In the genomic region with DNA sequence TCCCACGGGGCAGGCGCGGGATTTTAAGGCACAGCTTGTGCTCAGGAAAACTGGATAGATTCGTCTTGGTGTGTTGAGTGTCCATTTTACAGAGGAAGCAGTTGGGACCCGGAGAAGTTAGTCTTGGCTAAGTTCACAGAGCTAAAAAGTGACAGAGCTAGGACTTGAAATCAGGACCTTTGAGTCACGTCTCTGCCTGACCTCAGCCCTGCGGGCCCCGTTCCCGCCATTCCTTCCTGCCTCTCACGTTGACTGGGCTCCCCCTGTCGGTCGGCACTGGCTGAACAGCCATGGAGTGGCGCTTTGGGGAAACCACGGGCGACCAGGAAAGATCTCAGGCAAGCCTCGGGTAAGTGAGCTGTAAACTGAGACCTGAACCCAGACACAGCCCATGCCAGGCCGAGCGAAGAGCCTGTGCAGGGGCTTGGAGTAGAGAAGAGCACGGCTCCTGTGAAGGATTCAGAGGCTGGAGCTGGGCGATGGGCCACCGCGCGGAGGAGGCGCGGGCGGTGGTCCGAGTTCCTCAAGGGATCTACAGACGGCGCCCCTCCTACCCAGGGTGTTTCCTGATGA, we compare ENCODE assay signal across 1 cellular context.
TF ChIP-seq lines count a peak whose summit lies in the region.

No MANE protein-coding gene starts in this region.

TF ChIP-seq in HepG2, 621 proteins besides CTCF, POLR2A, EP300 and RAD21 (continued from another document and continues in another):
- TF ChIP-seq, protein P1, sequence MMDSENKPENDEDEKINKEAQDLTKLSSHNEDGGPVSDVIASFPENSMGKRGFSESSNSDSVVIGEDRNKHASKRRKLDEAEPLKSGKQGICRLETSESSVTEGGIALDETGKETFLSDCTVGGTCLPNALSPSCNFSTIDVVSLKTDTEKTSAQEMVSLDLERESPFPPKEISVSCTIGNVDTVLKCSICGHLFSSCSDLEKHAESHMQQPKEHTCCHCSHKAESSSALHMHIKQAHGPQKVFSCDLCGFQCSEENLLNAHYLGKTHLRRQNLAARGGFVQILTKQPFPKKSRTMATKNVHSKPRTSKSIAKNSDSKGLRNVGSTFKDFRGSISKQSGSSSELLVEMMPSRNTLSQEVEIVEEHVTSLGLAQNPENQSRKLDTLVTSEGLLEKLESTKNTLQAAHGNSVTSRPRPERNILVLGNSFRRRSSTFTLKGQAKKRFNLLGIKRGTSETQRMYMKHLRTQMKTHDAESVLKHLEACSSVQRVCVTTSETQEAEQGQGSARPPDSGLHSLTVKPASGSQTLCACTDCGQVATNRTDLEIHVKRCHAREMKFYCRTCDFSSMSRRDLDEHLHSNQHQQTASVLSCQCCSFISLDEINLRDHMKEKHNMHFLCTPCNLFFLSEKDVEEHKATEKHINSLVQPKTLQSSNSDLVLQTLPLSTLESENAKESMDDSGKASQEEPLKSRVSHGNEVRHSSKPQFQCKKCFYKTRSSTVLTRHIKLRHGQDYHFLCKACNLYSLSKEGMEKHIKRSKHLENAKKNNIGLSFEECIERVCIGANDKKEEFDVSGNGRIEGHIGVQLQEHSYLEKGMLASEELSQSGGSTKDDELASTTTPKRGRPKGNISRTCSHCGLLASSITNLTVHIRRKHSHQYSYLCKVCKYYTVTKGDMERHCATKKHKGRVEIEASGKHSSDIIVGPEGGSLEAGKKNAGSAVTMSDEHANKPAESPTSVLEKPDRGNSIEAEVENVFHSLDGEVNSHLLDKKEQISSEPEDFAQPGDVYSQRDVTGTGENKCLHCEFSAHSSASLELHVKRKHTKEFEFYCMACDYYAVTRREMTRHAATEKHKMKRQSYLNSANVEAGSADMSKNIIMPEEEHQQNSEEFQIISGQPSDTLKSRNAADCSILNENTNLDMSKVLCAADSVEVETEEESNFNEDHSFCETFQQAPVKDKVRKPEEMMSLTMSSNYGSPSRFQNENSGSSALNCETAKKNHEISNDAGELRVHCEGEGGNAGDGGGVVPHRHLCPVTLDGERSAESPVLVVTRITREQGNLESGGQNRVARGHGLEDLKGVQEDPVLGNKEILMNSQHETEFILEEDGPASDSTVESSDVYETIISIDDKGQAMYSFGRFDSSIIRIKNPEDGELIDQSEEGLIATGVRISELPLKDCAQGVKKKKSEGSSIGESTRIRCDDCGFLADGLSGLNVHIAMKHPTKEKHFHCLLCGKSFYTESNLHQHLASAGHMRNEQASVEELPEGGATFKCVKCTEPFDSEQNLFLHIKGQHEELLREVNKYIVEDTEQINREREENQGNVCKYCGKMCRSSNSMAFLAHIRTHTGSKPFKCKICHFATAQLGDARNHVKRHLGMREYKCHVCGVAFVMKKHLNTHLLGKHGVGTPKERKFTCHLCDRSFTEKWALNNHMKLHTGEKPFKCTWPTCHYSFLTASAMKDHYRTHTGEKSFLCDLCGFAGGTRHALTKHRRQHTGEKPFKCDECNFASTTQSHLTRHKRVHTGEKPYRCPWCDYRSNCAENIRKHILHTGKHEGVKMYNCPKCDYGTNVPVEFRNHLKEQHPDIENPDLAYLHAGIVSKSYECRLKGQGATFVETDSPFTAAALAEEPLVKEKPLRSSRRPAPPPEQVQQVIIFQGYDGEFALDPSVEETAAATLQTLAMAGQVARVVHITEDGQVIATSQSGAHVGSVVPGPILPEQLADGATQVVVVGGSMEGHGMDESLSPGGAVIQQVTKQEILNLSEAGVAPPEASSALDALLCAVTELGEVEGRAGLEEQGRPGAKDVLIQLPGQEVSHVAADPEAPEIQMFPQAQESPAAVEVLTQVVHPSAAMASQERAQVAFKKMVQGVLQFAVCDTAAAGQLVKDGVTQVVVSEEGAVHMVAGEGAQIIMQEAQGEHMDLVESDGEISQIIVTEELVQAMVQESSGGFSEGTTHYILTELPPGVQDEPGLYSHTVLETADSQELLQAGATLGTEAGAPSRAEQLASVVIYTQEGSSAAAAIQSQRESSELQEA (CRISPR knock-in tag; IDR thresholded peaks at IDR 0.05; ENCODE audit: not compliant biosample characterization): no peak
- TF ChIP-seq ZNF224 (CRISPR knock-in tag; IDR thresholded peaks at IDR 0.05) (no peak), KLF9 (CRISPR knock-in tag; IDR thresholded peaks at IDR 0.05; ENCODE audit: low read depth) (no peak), TSC22D2 (CRISPR knock-in tag; IDR thresholded peaks at IDR 0.05; ENCODE audit: borderline replicate concordance) (no peak), ZMAT3 (CRISPR knock-in tag; conservative IDR thresholded peaks at IDR 0.05) (peak; percentile 63; the same call in 1 of the 2 replicates), ZNF232 (CRISPR knock-in tag; IDR thresholded peaks at IDR 0.05; ENCODE audit: borderline replicate concordance) (no peak), ZNF678 (CRISPR knock-in tag; IDR thresholded peaks at IDR 0.05) (no peak), HNRNPLL (IDR thresholded peaks at IDR 0.05; ENCODE audit: low read depth, low read length, poor library complexity, severe bottlenecking) (peak; percentile 34), TFDP1 (CRISPR knock-in tag; IDR thresholded peaks at IDR 0.05; ENCODE audit: borderline replicate concordance) (peak; percentile 98), TFAP4 (IDR thresholded peaks at IDR 0.05; ENCODE audit: borderline replicate concordance, low read depth) (no peak), TCF7L2 (IDR thresholded peaks at IDR 0.05; ENCODE audit: low read depth, low read length) (no peak), MTF2 (CRISPR knock-in tag; IDR thresholded peaks at IDR 0.05; ENCODE audit: borderline replicate concordance) (0 out of 2 replicates have a peak, but pooled peaks have one; percentile 45), NR0B2 (CRISPR knock-in tag; IDR thresholded peaks at IDR 0.05) (0 out of 2 replicates have a peak, but pooled peaks have one; percentile 36), ARNT2 (CRISPR knock-in tag; IDR thresholded peaks at IDR 0.05; ENCODE audit: low read depth) (no peak), NFKBIZ (CRISPR knock-in tag; IDR thresholded peaks at IDR 0.05) (no peak), PBX3 (CRISPR knock-in tag; IDR thresholded peaks at IDR 0.05; ENCODE audit: borderline replicate concordance) (no peak), ZNF362 (CRISPR knock-in tag; IDR thresholded peaks at IDR 0.05; ENCODE audit: borderline replicate concordance) (no peak; the same call in 1 of the 2 replicates), MBD4 (IDR thresholded peaks at IDR 0.05; ENCODE audit: borderline replicate concordance, low read length) (no peak), ZZZ3 (CRISPR knock-in tag; IDR thresholded peaks at IDR 0.05; ENCODE audit: borderline replicate concordance) (no peak), HOMEZ (CRISPR knock-in tag; IDR thresholded peaks at IDR 0.05; ENCODE audit: low read depth) (0 out of 2 replicates have a peak, but pooled peaks have one; percentile 29), ZNF629 (CRISPR knock-in tag; conservative IDR thresholded peaks at IDR 0.05) (peak; percentile 56), SP2 (CRISPR knock-in tag; IDR thresholded peaks at IDR 0.05) (no peak), NBN (conservative IDR thresholded peaks at IDR 0.05) (no peak), SIN3A (IDR thresholded peaks at IDR 0.05; ENCODE audit: borderline replicate concordance, low read depth, low read length) (no peak), JUNB (CRISPR knock-in tag; IDR thresholded peaks at IDR 0.05; ENCODE audit: borderline replicate concordance) (no peak), ZNF670 (CRISPR knock-in tag; IDR thresholded peaks at IDR 0.05; ENCODE audit: borderline replicate concordance) (no peak), ELF3 (CRISPR knock-in tag; IDR thresholded peaks at IDR 0.05) (peak; percentile 66; the same call in 1 of the 2 replicates), ZNF350 (CRISPR knock-in tag; IDR thresholded peaks at IDR 0.05; ENCODE audit: borderline replicate concordance, low read depth) (no peak), ZNF12 (CRISPR knock-in tag; IDR thresholded peaks at IDR 0.05) (no peak), EED (CRISPR knock-in tag; IDR thresholded peaks at IDR 0.05) (no peak), ATF5 (CRISPR knock-in tag; IDR thresholded peaks at IDR 0.05; ENCODE audit: low read depth) (no peak), SALL2 (CRISPR knock-in tag; IDR thresholded peaks at IDR 0.05) (no peak), AGO2 (optimal IDR thresholded peaks at IDR 0.05; ENCODE audit: low read depth, low read length) (no peak), ZNF143 (CRISPR knock-in tag; IDR thresholded peaks at IDR 0.05) (no peak), TMF1 (CRISPR knock-in tag; IDR thresholded peaks at IDR 0.05; ENCODE audit: low read depth) (no peak)
- TF ChIP-seq, protein P2, sequence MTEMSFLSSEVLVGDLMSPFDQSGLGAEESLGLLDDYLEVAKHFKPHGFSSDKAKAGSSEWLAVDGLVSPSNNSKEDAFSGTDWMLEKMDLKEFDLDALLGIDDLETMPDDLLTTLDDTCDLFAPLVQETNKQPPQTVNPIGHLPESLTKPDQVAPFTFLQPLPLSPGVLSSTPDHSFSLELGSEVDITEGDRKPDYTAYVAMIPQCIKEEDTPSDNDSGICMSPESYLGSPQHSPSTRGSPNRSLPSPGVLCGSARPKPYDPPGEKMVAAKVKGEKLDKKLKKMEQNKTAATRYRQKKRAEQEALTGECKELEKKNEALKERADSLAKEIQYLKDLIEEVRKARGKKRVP (CRISPR knock-in tag; IDR thresholded peaks at IDR 0.05): no peak
- TF ChIP-seq, protein P3, sequence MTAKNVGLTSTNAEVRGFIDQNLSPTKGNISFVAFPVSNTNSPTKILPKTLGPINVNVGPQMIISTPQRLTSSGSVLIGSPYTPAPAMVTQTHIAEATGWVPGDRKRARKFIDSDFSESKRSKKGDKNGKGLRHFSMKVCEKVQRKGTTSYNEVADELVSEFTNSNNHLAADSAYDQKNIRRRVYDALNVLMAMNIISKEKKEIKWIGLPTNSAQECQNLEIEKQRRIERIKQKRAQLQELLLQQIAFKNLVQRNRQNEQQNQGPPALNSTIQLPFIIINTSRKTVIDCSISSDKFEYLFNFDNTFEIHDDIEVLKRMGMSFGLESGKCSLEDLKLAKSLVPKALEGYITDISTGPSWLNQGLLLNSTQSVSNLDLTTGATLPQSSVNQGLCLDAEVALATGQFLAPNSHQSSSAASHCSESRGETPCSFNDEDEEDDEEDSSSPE (CRISPR knock-in tag; IDR thresholded peaks at IDR 0.05): peak; percentile 97
- TF ChIP-seq, protein P4, sequence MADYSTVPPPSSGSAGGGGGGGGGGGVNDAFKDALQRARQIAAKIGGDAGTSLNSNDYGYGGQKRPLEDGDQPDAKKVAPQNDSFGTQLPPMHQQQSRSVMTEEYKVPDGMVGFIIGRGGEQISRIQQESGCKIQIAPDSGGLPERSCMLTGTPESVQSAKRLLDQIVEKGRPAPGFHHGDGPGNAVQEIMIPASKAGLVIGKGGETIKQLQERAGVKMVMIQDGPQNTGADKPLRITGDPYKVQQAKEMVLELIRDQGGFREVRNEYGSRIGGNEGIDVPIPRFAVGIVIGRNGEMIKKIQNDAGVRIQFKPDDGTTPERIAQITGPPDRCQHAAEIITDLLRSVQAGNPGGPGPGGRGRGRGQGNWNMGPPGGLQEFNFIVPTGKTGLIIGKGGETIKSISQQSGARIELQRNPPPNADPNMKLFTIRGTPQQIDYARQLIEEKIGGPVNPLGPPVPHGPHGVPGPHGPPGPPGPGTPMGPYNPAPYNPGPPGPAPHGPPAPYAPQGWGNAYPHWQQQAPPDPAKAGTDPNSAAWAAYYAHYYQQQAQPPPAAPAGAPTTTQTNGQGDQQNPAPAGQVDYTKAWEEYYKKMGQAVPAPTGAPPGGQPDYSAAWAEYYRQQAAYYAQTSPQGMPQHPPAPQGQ (CRISPR knock-in tag; IDR thresholded peaks at IDR 0.05; ENCODE audit: borderline replicate concordance): no peak
